Comparison of ENCODE assay signal across 18 cellular contexts in the genomic region with DNA sequence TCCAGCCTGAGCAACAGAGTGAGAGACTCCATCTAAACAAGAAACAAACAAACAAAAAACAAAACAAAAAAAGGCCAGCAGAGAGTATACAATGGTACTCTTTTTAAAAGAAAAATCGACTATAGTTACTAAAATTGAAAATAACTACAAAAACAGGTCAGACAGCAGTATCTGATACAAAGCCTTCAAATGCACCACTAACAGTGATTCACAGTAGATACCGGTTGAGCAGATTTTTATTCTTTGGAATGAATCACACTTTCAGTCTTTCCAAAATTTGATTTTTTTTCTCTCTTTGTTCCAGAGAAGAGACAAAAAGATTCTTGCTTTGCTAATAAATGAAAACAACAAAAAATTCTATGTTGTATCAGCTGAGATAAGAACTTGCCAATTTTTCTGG. TPM values are rescaled to one million over a fixed set of nuclear protein-coding genes. Genes with fewer than 3 reads are reported as not detected.
DNase-seq lines count a peak whose midpoint lies in the region; ATAC-seq and TF ChIP-seq lines count a peak whose summit lies in the region.
"Had no signal": no experiment of that assay in that cellular context is flagged by ENCODE, and none has a peak within 500 bp of the region (broad histone marks: within the 10 kb centered on the region; RNA-seq: fewer than 3 reads in every experiment).

No MANE protein-coding gene starts in this region.

- H3K27ac ChIP-seq in adrenal gland: peak overlapping the region in 3 of 5 donors; percentile 35 to 57 (median 45)
- H3K27ac ChIP-seq in upper lobe of right lung: no peak overlapping the region
- no peak overlapping the region for H3K27ac ChIP-seq in ascending aorta

- intact Hi-C loops in adrenal gland (cut with DNase I) (no loop called here), upper lobe of right lung (cut with DNase I) (no loop called here), ascending aorta (cut with DNase I) (no loop called here)

- TF ChIP-seq CTCF in adrenal gland (IDR thresholded peaks at IDR 0.05): no peak
- TF ChIP-seq CTCF in upper lobe of right lung (IDR thresholded peaks at IDR 0.05): no peak
- no peak for TF ChIP-seq CTCF in ascending aorta (IDR thresholded peaks at IDR 0.05)

- no peak overlapping the region for H3K4me3 Mint-ChIP-seq in stimulated activated effector memory CD8-positive, alpha-beta T cell treated with anti-CD3 and anti-CD28 coated beads, Interleukin-12 subunit alpha, Interleukin-12 subunit beta, amount 100 ng/mL, for 72 hours
- H3K4me3 Mint-ChIP-seq: CD4-positive, alpha-beta memory T cell; GM23338; H9 had no signal

- H3K4me1 Mint-ChIP-seq in stimulated activated effector memory CD8-positive, alpha-beta T cell treated with anti-CD3 and anti-CD28 coated beads, Interleukin-12 subunit alpha, Interleukin-12 subunit beta, amount 100 ng/mL, for 72 hours: peaks cover 12% of the 10 kb centered on the region

- peaks cover 0 to 2% of the 10 kb centered on the region in 2 donors for H3K4me1 ChIP-seq in adrenal gland (replicated peaks in 1 of 2)
- no peaks in the 10 kb centered on the region for H3K4me1 ChIP-seq in upper lobe of right lung
- no peaks in the 10 kb centered on the region for H3K4me1 ChIP-seq in ascending aorta

- no peaks in the 10 kb centered on the region for H3K36me3 ChIP-seq in adrenal gland (replicated peaks in 1 of 2)
- no peaks in the 10 kb centered on the region for H3K36me3 ChIP-seq in upper lobe of right lung
- no peaks in the 10 kb centered on the region for H3K36me3 ChIP-seq in ascending aorta

- no peak overlapping the region for H3K27ac Mint-ChIP-seq in stimulated activated effector memory CD8-positive, alpha-beta T cell treated with anti-CD3 and anti-CD28 coated beads, Interleukin-12 subunit alpha, Interleukin-12 subunit beta, amount 100 ng/mL, for 72 hours
- H3K27ac Mint-ChIP-seq: CD4-positive, alpha-beta memory T cell; GM23338; H9 had no signal

- H3K9me3 Mint-ChIP-seq in stimulated activated effector memory CD8-positive, alpha-beta T cell treated with anti-CD3 and anti-CD28 coated beads, Interleukin-12 subunit alpha, Interleukin-12 subunit beta, amount 100 ng/mL, for 72 hours: no peaks in the 10 kb centered on the region
- H3K9me3 Mint-ChIP-seq: CD4-positive, alpha-beta memory T cell; GM23338; H9 had no signal

- no peak for TF ChIP-seq POLR2A in adrenal gland (IDR thresholded peaks at IDR 0.05)

- DNase-seq in adrenal gland: no peak
- no peak for DNase-seq in stimulated activated effector memory CD8-positive, alpha-beta T cell treated with anti-CD3 and anti-CD28 coated beads, Interleukin-12 subunit alpha, Interleukin-12 subunit beta, amount 100 ng/mL, for 72 hours (ENCODE audit: low spot score in 2 of 2)
- DNase-seq in upper lobe of right lung: no peak
- no peak for DNase-seq in ascending aorta (ENCODE audit: low spot score in 2 of 2)
- DNase-seq in central memory CD4-positive, alpha-beta T cell: no peak
- DNase-seq: C1 segment of cervical spinal cord; Calu3; CD4-positive, alpha-beta memory T cell; COR-L47; DMS53; DMS79 treated with DMSO at 0.1 percent for 48 hours; GF-D8; H9 had no signal

- 28 to 53% (median 38%) methylated on average over 2 of the region's 2 CpGs for WGBS in adrenal gland, 4 donors

- no peaks in the 10 kb centered on the region for H3K9me3 ChIP-seq in adrenal gland (replicated peaks in 1 of 3)
- H3K9me3 ChIP-seq in upper lobe of right lung: no peaks in the 10 kb centered on the region
- no peaks in the 10 kb centered on the region for H3K9me3 ChIP-seq in ascending aorta

- peak; percentile 63 for ATAC-seq in esophagus mucosa
- peak; percentile 36 for ATAC-seq in stimulated activated effector memory CD8-positive, alpha-beta T cell treated with anti-CD3 and anti-CD28 coated beads, Interleukin-12 subunit alpha, Interleukin-12 subunit beta, amount 100 ng/mL, for 72 hours
- no peak for ATAC-seq in upper lobe of right lung
- no peak for ATAC-seq in GM19035 (IDR thresholded peaks at IDR 0.05; ENCODE audit: unreplicated experiment)
- ATAC-seq: GM23338, HCT116 had no signal

- H3K27me3 ChIP-seq in adrenal gland: no peaks in the 10 kb centered on the region
- H3K27me3 ChIP-seq in upper lobe of right lung: no peaks in the 10 kb centered on the region
- H3K27me3 ChIP-seq in ascending aorta: no peaks in the 10 kb centered on the region

- no peak overlapping the region for H3K4me3 ChIP-seq in adrenal gland
- H3K4me3 ChIP-seq in upper lobe of right lung: no peak overlapping the region
- H3K4me3 ChIP-seq in ascending aorta: no peak overlapping the region
- H3K4me3 ChIP-seq: GM23338 had no signal

- H3K36me3 Mint-ChIP-seq in stimulated activated effector memory CD8-positive, alpha-beta T cell treated with anti-CD3 and anti-CD28 coated beads, Interleukin-12 subunit alpha, Interleukin-12 subunit beta, amount 100 ng/mL, for 72 hours: no peaks in the 10 kb centered on the region
- H3K36me3 Mint-ChIP-seq: CD4-positive, alpha-beta memory T cell had no signal

RNA-seq across cellular contexts. Expression of gene ROR2, which starts 36.9 kb away (rescaled TPM):
- total RNA-seq in adrenal gland (10 to 100 TPM in 7 of 8 donors, 1 to 10 TPM in 1; 3.9 to 23.9 (median 15.4) TPM), esophagus mucosa (2.5 TPM), upper lobe of right lung (5.5 TPM), ascending aorta (0.32 TPM)
- polyA plus RNA-seq in adrenal gland: 1 to 10 TPM; 4.0 to 7.9 (median 7.0) TPM
- total RNA-seq: A172, Calu3 had no signal

Comparison
In these comparisons a context has a peak if more than half of its experiments do, and no peak if none do; other contexts are left out.
1. H3K27ac ChIP-seq: peak in adrenal gland (3 of 5); none in upper lobe of right lung (single experiment) and ascending aorta (0 of 2).
2. ATAC-seq: peak in esophagus mucosa (single experiment) and stimulated activated effector memory CD8-positive, alpha-beta T cell treated with anti-CD3 and anti-CD28 coated beads, Interleukin-12 subunit alpha, Interleukin-12 subunit beta, amount 100 ng/mL, for 72 hours (single experiment); none in upper lobe of right lung (single experiment) and GM19035 (single experiment).